In genomic region chr17:38740016-38740415, GRCh38 we compare ENCODE assay signal across 8 cellular contexts.
"Had no signal": no experiment of that assay in that cellular context is flagged by ENCODE, and none has a peak within 500 bp of the region (broad histone marks: within the 10 kb centered on the region; RNA-seq: fewer than 3 reads in every experiment).

No MANE protein-coding gene starts in this region.

- H3K4me3 ChIP-seq: GM23248, K562 had no signal

- H3K27ac ChIP-seq: GM23248, HL-60 had no signal

- FAIRE-seq: H54, HepG2, K562 had no signal

- H3K9ac ChIP-seq: GM23248 had no signal

- H2AFZ ChIP-seq: GM23248 had no signal

- ATAC-seq: HepG2, K562 had no signal

- DNase-seq: GM23248, GOT3, H9, HCEC 1CT had no signal
